Comparison of ENCODE assay signal across 8 cellular contexts in the genomic region with DNA sequence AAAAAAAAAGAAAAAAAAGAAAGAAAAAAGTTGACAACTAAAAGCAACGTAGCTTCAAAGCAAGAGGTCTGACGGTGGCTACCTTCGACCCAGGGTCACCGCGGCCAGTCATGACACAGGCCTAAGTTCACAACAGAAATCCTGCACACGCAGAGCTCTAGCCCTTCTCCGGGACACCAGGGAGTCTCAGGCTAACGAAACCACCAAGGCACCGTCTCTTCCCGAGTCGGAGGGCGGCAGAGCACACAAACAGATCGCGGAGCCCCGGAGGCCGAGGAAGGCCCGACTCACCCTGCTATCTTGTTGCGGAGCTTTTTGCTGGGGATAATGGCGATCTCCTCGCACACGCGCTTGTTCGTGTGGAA. TPM values are rescaled to one million over a fixed set of nuclear protein-coding genes. Genes with fewer than 3 reads are reported as not detected.
DNase-seq lines count a peak whose midpoint lies in the region; ATAC-seq and TF ChIP-seq lines count a peak whose summit lies in the region.

No MANE protein-coding gene starts in this region.

- H3K36me3 ChIP-seq in DND-41 (ENCODE audit: insufficient read depth, low read length) (peaks cover 48% of the 10 kb centered on the region), mucosa of descending colon (ENCODE audit: low read depth) (peaks cover 9% of the 10 kb centered on the region)

- intact Hi-C loops in mucosa of descending colon (cut with DNase I, micrococcal nuclease), result no loop called here

- peak overlapping the region; percentile 86 for H3K27ac ChIP-seq in DND-41 (ENCODE audit: low read length)
- H3K27ac ChIP-seq in coronary artery, result peak overlapping the region; percentile 93 to 95

- H4K20me1 ChIP-seq in DND-41 (ENCODE audit: insufficient read depth, low read length), result peaks cover 45% of the 10 kb centered on the region

- ATAC-seq in DND-41 (ENCODE audit: insufficient read depth, low read depth) (no peak), mucosa of descending colon (peak; percentile 8), GM18858 (IDR thresholded peaks at IDR 0.05; ENCODE audit: unreplicated experiment) (no peak), GM21526 (IDR thresholded peaks at IDR 0.05; ENCODE audit: low FRiP score, unreplicated experiment) (no peak)

- peak overlapping the region; percentile 86 for H3K9ac ChIP-seq in DND-41 (ENCODE audit: low read depth, low read length)

- TF ChIP-seq CTCF in DND-41 (IDR thresholded peaks at IDR 0.05; ENCODE audit: borderline replicate concordance, extremely low read depth, low read length, poor library complexity, severe bottlenecking), result no peak
- TF ChIP-seq CTCF in coronary artery (IDR thresholded peaks at IDR 0.05), result no peak
- no peak for TF ChIP-seq CTCF in mucosa of descending colon (IDR thresholded peaks at IDR 0.05)

- H3K4me1 ChIP-seq in DND-41 (ENCODE audit: insufficient read depth, low read length) (peaks cover 30% of the 10 kb centered on the region), mucosa of descending colon (ENCODE audit: low read depth) (peaks cover 16% of the 10 kb centered on the region)

- no peaks in the 10 kb centered on the region for H3K27me3 ChIP-seq in DND-41 (ENCODE audit: insufficient read depth, low read length, poor library complexity)

- H3K4me3 ChIP-seq in DND-41 (ENCODE audit: low read depth in 1 of 2, low read length in 2 of 2) (peak overlapping the region; percentile 51 to 92), coronary artery (peak overlapping the region; percentile 85), mucosa of descending colon (peak overlapping the region; percentile 62)
- H3K4me3 ChIP-seq in Jurkat, Clone E6-1 (ENCODE audit: low read length), result peak overlapping the region; percentile 99

- H3K4me2 ChIP-seq in DND-41 (ENCODE audit: insufficient read depth, low read length), result peak overlapping the region; percentile 86

- peaks cover 36% of the 10 kb centered on the region for H3K79me2 ChIP-seq in DND-41 (ENCODE audit: insufficient read depth, low read length)

- H2AFZ ChIP-seq in DND-41 (ENCODE audit: low read depth, low read length), result 0 out of 2 replicates have a peak overlapping the region, but pooled peaks have one; percentile 71

- H3K9me3 ChIP-seq in DND-41 (ENCODE audit: insufficient read depth, low read length, severe bottlenecking) (no peaks in the 10 kb centered on the region), mucosa of descending colon (no peaks in the 10 kb centered on the region)

- DNase-seq in DND-41 (no peak), coronary artery (ENCODE audit: low spot score) (no peak), mucosa of descending colon (no peak), NCI-H2227 (lab: John Stamatoyannopoulos, UW; ENCODE audit: unreplicated experiment) (no peak), NCI-H1105 treated with DMSO at 0.1 percent for 48 hours (lab: John Stamatoyannopoulos, UW) (no peak)
- no peak for DNase-seq in Jurkat, Clone E6-1 (ENCODE audit: low read depth, low spot score)

RNA-seq across cellular contexts. Expression of a gene that starts 0.6 kb away (rescaled TPM):
- 4,190 TPM for polyA plus RNA-seq in Jurkat, Clone E6-1 (2012; ENCODE audit: insufficient read depth, insufficient read length)
- 1,000 to 10,000 TPM in 2 of 3 donors, 100 to 1,000 TPM in 1; 921 to 1,089 (median 1,038) TPM for total RNA-seq in mucosa of descending colon
